In genomic region chr9:127706836-127707241, GRCh38 we compare ENCODE assay signal across 1 cellular context.
TF ChIP-seq lines count a peak whose summit lies in the region.

CFAP157 (plus strand) TSS chr9:127706988; CDS start chr9:127707032, 44 bp downstream.

TF ChIP-seq in A549, 52 proteins besides CTCF, POLR2A, EP300 and RAD21:
- no peak for TF ChIP-seq RNF2 (IDR thresholded peaks at IDR 0.05; ENCODE audit: borderline replicate concordance, low read depth)
- TF ChIP-seq EHF (CRISPR knock-in tag; IDR thresholded peaks at IDR 0.05) = no peak
- TF ChIP-seq E2F6 (IDR thresholded peaks at IDR 0.05; ENCODE audit: borderline replicate concordance, low read depth) = no peak
- no peak for TF ChIP-seq PHF8 (IDR thresholded peaks at IDR 0.05; ENCODE audit: borderline replicate concordance, low read depth)
